Comparison of ENCODE assay signal across 12 cellular contexts in the genomic region with DNA sequence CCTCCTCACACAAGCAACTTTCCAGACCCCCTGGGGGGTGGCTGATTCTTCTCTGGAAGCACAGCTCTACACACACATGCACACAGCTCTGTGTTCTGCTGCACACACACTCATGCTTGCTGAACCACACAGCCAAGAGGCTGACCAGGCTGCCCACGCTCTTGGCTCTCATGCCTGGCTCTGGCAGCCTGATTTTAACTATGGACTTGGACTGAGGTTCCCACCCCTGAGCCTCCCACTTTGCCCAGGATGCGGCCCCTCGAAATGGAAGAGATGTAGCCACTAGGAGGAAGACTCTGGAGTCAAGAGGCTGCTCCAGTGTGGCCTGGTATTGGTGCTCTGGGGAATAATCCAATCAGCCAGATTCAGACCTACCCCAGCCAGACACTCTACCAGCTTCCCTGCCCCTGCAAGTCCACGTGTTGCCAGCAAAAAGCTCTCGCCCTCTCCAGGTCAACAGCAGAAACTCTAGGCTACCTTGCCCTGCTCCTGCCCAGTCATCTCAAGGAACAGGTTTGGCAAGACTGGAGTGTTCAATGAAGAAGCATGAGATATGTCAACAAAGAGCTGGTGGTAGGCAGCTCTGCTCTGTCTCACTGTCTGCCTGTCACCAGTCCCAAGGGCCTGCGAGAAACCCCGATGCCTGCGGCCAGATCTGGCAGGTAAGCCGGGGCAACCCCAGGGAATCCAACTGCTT. TPM values are rescaled to one million over a fixed set of nuclear protein-coding genes. Genes with fewer than 3 reads are reported as not detected.
DNase-seq lines count a peak whose midpoint lies in the region; ATAC-seq and TF ChIP-seq lines count a peak whose summit lies in the region.
"Had no signal": no experiment of that assay in that cellular context is flagged by ENCODE, and none has a peak within 500 bp of the region (broad histone marks: within the 10 kb centered on the region; RNA-seq: fewer than 3 reads in every experiment).

No MANE protein-coding gene starts in this region.

- CTCF ChIA-PET in PC-3 (lab: Charles Lee), result interaction anchor here (0.5 to 1.0 kb wide), 2 partner anchors 10 to 133 kb away, joined by 3 to 4 read pairs; no protein-coding TSS in a partner anchor

- H3K9me3 ChIP-seq in PC-3 (ENCODE audit: low read length) (no peaks in the 10 kb centered on the region), stomach smooth muscle (ENCODE audit: control insufficient read depth in 2 of 2, low read length in 2 of 2) (no peaks in the 10 kb centered on the region), MM.1S (replicated peaks; ENCODE audit: insufficient read depth, low read length) (no peaks in the 10 kb centered on the region)

- H3K27ac ChIP-seq in PC-3 (ENCODE audit: low read length), result peak overlapping the region; percentile 84
- peak overlapping the region; percentile 18 for H3K27ac ChIP-seq in stomach smooth muscle (ENCODE audit: low read length)
- no peak overlapping the region for H3K27ac ChIP-seq in MM.1S (ENCODE audit: low read length)

- H3K4me1 ChIP-seq in PC-3 (ENCODE audit: insufficient read depth, low read length), result peaks cover 38% of the 10 kb centered on the region
- peaks cover 37% of the 10 kb centered on the region for H3K4me1 ChIP-seq in stomach smooth muscle (ENCODE audit: control insufficient read depth, insufficient read depth, low read length)
- peaks cover 15% of the 10 kb centered on the region for H3K4me1 ChIP-seq in MM.1S (ENCODE audit: low read length)

- H3K9me2 ChIP-seq in PC-3 (replicated peaks; ENCODE audit: low read length) (no peaks in the 10 kb centered on the region), MM.1S (replicated peaks; ENCODE audit: insufficient read depth, low read length) (no peaks in the 10 kb centered on the region)

- no peaks in the 10 kb centered on the region for H3K27me3 ChIP-seq in PC-3 (ENCODE audit: low read length)
- no peaks in the 10 kb centered on the region for H3K27me3 ChIP-seq in stomach smooth muscle (ENCODE audit: control insufficient read depth in 1 of 2, insufficient read depth in 2 of 2, low read length in 2 of 2)
- no peaks in the 10 kb centered on the region for H3K27me3 ChIP-seq in MM.1S (replicated peaks; ENCODE audit: insufficient read depth, low read length)

- H3F3A ChIP-seq in PC-3 (ENCODE audit: low read length, unreplicated experiment), result no peaks in the 10 kb centered on the region
- H3F3A ChIP-seq in MM.1S (ENCODE audit: insufficient read depth, low read length), result no peaks in the 10 kb centered on the region

- ATAC-seq in PC-3, result peak; percentile 75
- ATAC-seq in esophagus mucosa, result peak; percentile 83
- no peak for ATAC-seq in activated CD4-positive, CD25-positive, alpha-beta regulatory T cell treated with anti-CD3 and anti-CD28 coated beads, Interleukin-2, amount 50 U/mL, for 24 hours

- H4K20me1 ChIP-seq in PC-3 (ENCODE audit: low read length) (no peaks in the 10 kb centered on the region), MM.1S (ENCODE audit: insufficient read depth, low read length) (no peaks in the 10 kb centered on the region)

- H3K36me3 ChIP-seq in PC-3 (ENCODE audit: low read depth, low read length) (peaks cover 3% of the 10 kb centered on the region; the same call in 1 of the 2 replicates), stomach smooth muscle (ENCODE audit: control insufficient read depth in 2 of 2, insufficient read depth in 2 of 2, low read length in 2 of 2) (peaks cover 26 to 52% of the 10 kb centered on the region in 2 donors), MM.1S (replicated peaks; ENCODE audit: insufficient read depth, low read length) (no peaks in the 10 kb centered on the region)

- POLR2A ChIA-PET in PC-3 (lab: Charles Lee; ENCODE audit: unreplicated experiment), result no interaction called here

- DNase-seq in SIG-M5 treated with dmso at 0.1 percent for 504 hours (lab: John Stamatoyannopoulos, UW; ENCODE audit: unreplicated experiment), result peak; percentile 67
- DNase-seq in SIG-M5 (lab: John Stamatoyannopoulos, UW), result no peak
- peak; percentile 89 for DNase-seq in PC-3
- DNase-seq in MM.1S, result no peak
- DNase-seq in stimulated activated CD4-positive, alpha-beta T cell treated with anti-CD3 and anti-CD28 coated beads, Interleukin-2, amount 100 ng/mL, for 48 hours, result no peak
- DNase-seq: immature natural killer cell, MV-4-11, nucleus accumbens had no signal

- intact Hi-C loops in PC-3 (cut with micrococcal nuclease), result no loop called here

- H3K4me2 ChIP-seq in PC-3 (ENCODE audit: low read length) (peak overlapping the region; percentile 54; the same call in 1 of the 2 replicates), MM.1S (ENCODE audit: low read depth, low read length) (no peak overlapping the region)

- peak; percentile 34; the same call in 1 of the 2 replicates for TF ChIP-seq CTCF in PC-3 (conservative IDR thresholded peaks at IDR 0.05; ENCODE audit: low read depth, low read length)
- TF ChIP-seq CTCF in MM.1S (IDR thresholded peaks at IDR 0.05; ENCODE audit: low read length), result no peak

- H2AFZ ChIP-seq in PC-3 (ENCODE audit: low read length) (no peak overlapping the region), MM.1S (ENCODE audit: low read length) (no peak overlapping the region)

- H3K4me3 ChIP-seq in PC-3 (ENCODE audit: low read length), result no peak overlapping the region
- no peak overlapping the region for H3K4me3 ChIP-seq in stomach smooth muscle (ENCODE audit: low read length in 2 of 2)
- no peak overlapping the region for H3K4me3 ChIP-seq in MM.1S (ENCODE audit: low read length)

- H3K79me2 ChIP-seq in PC-3 (ENCODE audit: low read length) (peaks cover 7% of the 10 kb centered on the region; the same call in 1 of the 2 replicates), MM.1S (ENCODE audit: low read length) (no peaks in the 10 kb centered on the region; the same call in 1 of the 2 replicates)

- no TSS peak for BruUV-seq in PC-3 (replicated peaks; lab: Mats Ljungman, UMichigan)

- peak overlapping the region; percentile 63 for H3K9ac ChIP-seq in PC-3 (ENCODE audit: low read length)
- H3K9ac ChIP-seq in stomach smooth muscle (ENCODE audit: low read length in 2 of 2), result no peak overlapping the region
- H3K9ac ChIP-seq in MM.1S (ENCODE audit: low read length), result no peak overlapping the region

RNA-seq across cellular contexts. Expression of gene CASTOR1, which starts 8.8 kb away (rescaled TPM):
- 4.2 and 6.1 TPM in 2 replicates for total RNA-seq in PC-3 (2014; rRNA removed)
- total RNA-seq in esophagus mucosa, result 43.7 TPM

RNA-seq across cellular contexts. Expression of gene TBC1D10A, which starts 28.6 kb away (rescaled TPM):
- total RNA-seq in PC-3 (2014; rRNA removed), result 12.6 and 19.5 TPM in 2 replicates
- 44.5 TPM for total RNA-seq in esophagus mucosa

RNA-seq across cellular contexts. Expression of gene OSM, which starts 31.5 kb away (rescaled TPM):
- not detected in 2 replicates for total RNA-seq in PC-3 (2014; rRNA removed)
- total RNA-seq in esophagus mucosa, result 0.28 TPM
- total RNA-seq: A673 had no signal

RNA-seq across cellular contexts. Expression of gene LIF, which starts 51.6 kb away (rescaled TPM):
- total RNA-seq in PC-3 (2014; rRNA removed) (64.1 and 71.6 TPM in 2 replicates), esophagus mucosa (0.24 TPM)

RNA-seq across cellular contexts. Expression of gene SF3A1, which starts 58.5 kb away (rescaled TPM):
- total RNA-seq in PC-3 (2014; rRNA removed) (59.2 and 69.3 TPM in 2 replicates), esophagus mucosa (111 TPM)

Comparison
In these comparisons a context has a peak if more than half of its experiments do, and no peak if none do; other contexts are left out.
1. DNase-seq: peak in SIG-M5 treated with dmso at 0.1 percent for 504 hours (single experiment) and PC-3 (single experiment); none in SIG-M5 (single experiment), MM.1S (single experiment) and stimulated activated CD4-positive, alpha-beta T cell treated with anti-CD3 and anti-CD28 coated beads, Interleukin-2, amount 100 ng/mL, for 48 hours (0 of 2).
2. ATAC-seq: peak in PC-3 (single experiment) and esophagus mucosa (single experiment); none in activated CD4-positive, CD25-positive, alpha-beta regulatory T cell treated with anti-CD3 and anti-CD28 coated beads, Interleukin-2, amount 50 U/mL, for 24 hours (0 of 2).